In genomic region chr19:16330811-16331690, GRCh38 we compare ENCODE assay signal across 10 cellular contexts. TPM values are rescaled to one million over a fixed set of nuclear protein-coding genes. Genes with fewer than 3 reads are reported as not detected.
DNase-seq lines count a peak whose midpoint lies in the region; ATAC-seq and TF ChIP-seq lines count a peak whose summit lies in the region.
"Had no signal": no experiment of that assay in that cellular context is flagged by ENCODE, and none has a peak within 500 bp of the region (broad histone marks: within the 10 kb centered on the region; RNA-seq: fewer than 3 reads in every experiment).

No MANE protein-coding gene starts in this region.

- peaks cover 0 to 37% (median 23%) of the 10 kb centered on the region in 4 donors for H3K4me1 ChIP-seq in tibial nerve

- 70 to 80% methylated on average over 16 of the region's 16 CpGs for WGBS in tibial nerve, 2 donors

- no peak for TF ChIP-seq POLR2A in tibial nerve (IDR thresholded peaks at IDR 0.05)

- no peak overlapping the region for H3K27ac Mint-ChIP-seq in activated CD8-positive, alpha-beta T cell treated with anti-CD3 and anti-CD28 coated beads for 36 hours

- no peak overlapping the region for H3K4me3 Mint-ChIP-seq in activated CD8-positive, alpha-beta T cell treated with anti-CD3 and anti-CD28 coated beads for 36 hours

- POLR2A ChIA-PET in activated CD8-positive, alpha-beta T cell treated with anti-CD3 and anti-CD28 coated beads for 36 hours (lab: Charles Lee), result interaction anchor here (1.0 to 4.4 kb wide), 5 partner anchors 8 to 43 kb away, joined by 3 to 26 read pairs (median 12); no protein-coding TSS in a partner anchor

- intact Hi-C loops in left cardiac atrium (cut with DNase I) (loop anchor here in 1 of 2 donors (10.0 kb wide), 1 partner anchor 54 kb away; no protein-coding TSS in a partner anchor), cardiac septum (cut with DNase I) (no loop called here)
- intact Hi-C loops in activated CD8-positive, alpha-beta T cell treated with anti-CD3 and anti-CD28 coated beads for 36 hours (cut with micrococcal nuclease), result loop anchor here (10.0 kb wide), 1 partner anchor 256 kb away; the partner anchor contains the start of gene TPM4

- H3K27me3 ChIP-seq in tibial nerve, result no peaks in the 10 kb centered on the region

- peak in 1 of 2 donors; percentile 0 for ATAC-seq in left cardiac atrium
- ATAC-seq in activated CD8-positive, alpha-beta T cell treated with anti-CD3 and anti-CD28 coated beads for 36 hours, result no peak
- ATAC-seq in HG03097 (IDR thresholded peaks at IDR 0.05; ENCODE audit: low FRiP score, unreplicated experiment), result no peak
- no peak for ATAC-seq in stimulated activated naive CD8-positive, alpha-beta T cell treated with anti-CD3 and anti-CD28 coated beads, Interleukin-15, Interleukin-2, amounts not matched to agents 100 U/mL and 50 U/mL, for 24 hours

- H3K27me3 Mint-ChIP-seq in activated CD8-positive, alpha-beta T cell treated with anti-CD3 and anti-CD28 coated beads for 36 hours, result peaks cover 12% of the 10 kb centered on the region

- peaks cover 55% of the 10 kb centered on the region for H3K4me1 Mint-ChIP-seq in activated CD8-positive, alpha-beta T cell treated with anti-CD3 and anti-CD28 coated beads for 36 hours (ENCODE audit: low read depth)

- peak overlapping the region in 3 of 4 donors; percentile 64 to 72 (median 70) for H3K27ac ChIP-seq in tibial nerve
- H3K27ac ChIP-seq: BLaER1 had no signal

- no peak for TF ChIP-seq CTCF in activated CD8-positive, alpha-beta T cell treated with anti-CD3 and anti-CD28 coated beads for 36 hours (IDR thresholded peaks at IDR 0.05)
- TF ChIP-seq CTCF in fibroblast of the aortic adventitia (IDR thresholded peaks at IDR 0.05; ENCODE audit: insufficient read depth, low read length) (no peak), tibial nerve (IDR thresholded peaks at IDR 0.05) (no peak)

- H3K4me3 ChIP-seq in fibroblast of the aortic adventitia (ENCODE audit: low read depth, low read length) (no peak overlapping the region), tibial nerve (no peak overlapping the region)
- H3K4me3 ChIP-seq: BLaER1 had no signal

- DNase-seq in left cardiac atrium, result peak; percentile 40
- no peak for DNase-seq in cardiac septum (ENCODE audit: low spot score)
- DNase-seq in activated CD8-positive, alpha-beta T cell treated with anti-CD3 and anti-CD28 coated beads for 36 hours, result peak; percentile 37
- peak; percentile 21 for DNase-seq in fibroblast of the aortic adventitia (ENCODE audit: low read depth)
- DNase-seq in tibial nerve (ENCODE audit: low spot score in 2 of 2), result no peak
- DNase-seq in stimulated activated naive CD8-positive, alpha-beta T cell treated with anti-CD3 and anti-CD28 coated beads, Interleukin-15, Interleukin-2, amounts not matched to agents 100 U/mL and 50 U/mL, for 24 hours, result no peak
- DNase-seq in NCI-H345 treated with DMSO at 0.1 percent for 48 hours (lab: John Stamatoyannopoulos, UW; ENCODE audit: unreplicated experiment), result no peak
- DNase-seq: NCI-H748 treated with DMSO at 0.1 percent for 48 hours had no signal

- H3K9me3 Mint-ChIP-seq in activated CD8-positive, alpha-beta T cell treated with anti-CD3 and anti-CD28 coated beads for 36 hours, result no peaks in the 10 kb centered on the region

- peaks cover 6 to 22% (median 15%) of the 10 kb centered on the region in 3 donors for H3K36me3 ChIP-seq in tibial nerve

- no peaks in the 10 kb centered on the region for H3K36me3 Mint-ChIP-seq in activated CD8-positive, alpha-beta T cell treated with anti-CD3 and anti-CD28 coated beads for 36 hours (ENCODE audit: low read depth)

- CTCF ChIA-PET in activated CD8-positive, alpha-beta T cell treated with anti-CD3 and anti-CD28 coated beads for 36 hours (lab: Charles Lee), result interaction anchor here (0.6 to 2.5 kb wide), 10 partner anchors 8 to 111 kb away, joined by 3 to 9 read pairs (median 6); no protein-coding TSS in a partner anchor

- H3K9me3 ChIP-seq in tibial nerve, result no peaks in the 10 kb centered on the region
- H3K9me3 ChIP-seq: BLaER1 had no signal

- no peak for TF ChIP-seq EP300 in tibial nerve (IDR thresholded peaks at IDR 0.05)

RNA-seq across cellular contexts. Expression of gene KLF2, which starts 6.4 kb away (rescaled TPM):
- total RNA-seq in left cardiac atrium (10 to 100 TPM; 66.4 to 77.5 TPM), cardiac septum (44.6 TPM), fibroblast of the aortic adventitia (ENCODE audit: low replicate concordance) (2.2 and 5.7 TPM in 2 replicates), tibial nerve (100 to 1,000 TPM; 115 to 236 (median 167) TPM)
- total RNA-seq in activated CD8-positive, alpha-beta T cell treated with anti-CD3 and anti-CD28 coated beads for 36 hours, result 1 to 10 TPM in 1 of 2 experiments, under 1 TPM in 1; 0.94 to 1.0 TPM

Comparison
In these comparisons a context has a peak if more than half of its experiments do, and no peak if none do; other contexts are left out.
1. DNase-seq: peak in left cardiac atrium (single experiment), activated CD8-positive, alpha-beta T cell treated with anti-CD3 and anti-CD28 coated beads for 36 hours (single experiment) and fibroblast of the aortic adventitia (single experiment); none in cardiac septum (single experiment), tibial nerve (0 of 2), stimulated activated naive CD8-positive, alpha-beta T cell treated with anti-CD3 and anti-CD28 coated beads, Interleukin-15, Interleukin-2, amounts not matched to agents 100 U/mL and 50 U/mL, for 24 hours (single experiment) and NCI-H345 treated with DMSO at 0.1 percent for 48 hours (single experiment).